Comparison of ENCODE assay signal across 8 cellular contexts in the genomic region with DNA sequence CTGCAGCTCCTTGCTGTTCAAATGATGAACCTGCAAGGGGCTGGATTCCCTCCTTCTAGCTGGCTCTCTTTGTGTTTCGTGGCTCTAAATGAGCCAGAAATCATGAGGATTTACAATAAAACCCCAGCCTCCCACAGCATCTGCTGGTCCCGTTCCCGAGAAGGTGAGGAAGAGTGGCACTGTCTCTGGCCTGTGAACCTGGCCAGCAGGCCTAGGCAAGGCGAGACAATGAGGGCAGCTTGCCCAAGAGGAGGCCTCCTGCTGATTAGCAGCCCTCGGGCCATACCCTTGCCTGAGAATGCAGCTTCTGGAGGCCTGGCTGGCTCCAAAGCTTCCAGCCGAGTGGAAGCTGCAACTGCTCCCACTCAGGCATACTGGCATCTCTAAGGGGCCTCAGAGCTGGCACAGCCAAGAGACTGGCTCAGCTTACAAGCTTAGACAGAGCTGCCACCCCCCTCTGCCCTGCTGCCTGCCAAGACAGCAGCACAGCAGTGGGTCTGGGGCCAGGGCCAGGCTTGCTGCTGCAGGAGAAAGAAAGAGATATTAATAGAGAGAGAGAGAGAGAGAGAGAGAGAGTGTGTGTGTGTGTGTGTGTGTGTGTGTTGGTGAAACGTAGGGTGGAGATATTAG.
DNase-seq lines count a peak whose midpoint lies in the region; ATAC-seq and TF ChIP-seq lines count a peak whose summit lies in the region.

No MANE protein-coding gene starts in this region.

- no peak overlapping the region for H2BK15ac ChIP-seq in mesendoderm (replicated peaks; ENCODE audit: low read depth)

- no CpG with 5 or more reads among the region's 7 CpGs for WGBS in mesendoderm (ENCODE audit: extremely low coverage, insufficient coverage, low lambda C conversion rate)

- H4K5ac ChIP-seq in mesendoderm (ENCODE audit: low read length) = no peak overlapping the region

- peak overlapping the region; percentile 11 for H3K56ac ChIP-seq in mesendoderm (ENCODE audit: low read length)

- DNase-seq in AG04449 (ENCODE audit: low read depth, low spot score) (no peak), NCI-H146 (lab: John Stamatoyannopoulos, UW) (peak; percentile 72), mesendoderm (peak; percentile 80), T-helper 1 cell (no peak), GM10248 (ENCODE audit: extremely low spot score) (no peak), germinal center (ENCODE audit: low spot score) (no peak)

- TF ChIP-seq CTCF in AG04449 (IDR thresholded peaks at IDR 0.05; ENCODE audit: insufficient read depth, low read length, missing control alignments) (no peak), GM10248 (IDR thresholded peaks at IDR 0.05; ENCODE audit: control extremely low read depth, extremely low read depth, low read depth, missing control alignments) (no peak)

- no peak overlapping the region for H3K4ac ChIP-seq in mesendoderm (ENCODE audit: low read depth, low read length)

- H3K27me3 ChIP-seq in mesendoderm (ENCODE audit: insufficient read depth, low read length, poor library complexity) = no peaks in the 10 kb centered on the region

- CTCF ChIA-PET in AG04449 (lab: Yijun Ruan, JAX) = interaction anchor here (0.7 to 4.5 kb wide), 45 partner anchors 10 to 556 kb away, joined by 3 to 42 read pairs (median 4); a partner anchor contains a TSS
- CTCF ChIA-PET in GM10248 (lab: Yijun Ruan, JAX) = interaction anchor here (0.6 to 10.2 kb wide), 48 partner anchors 8 to 550 kb away, joined by 3 to 176 read pairs (median 4); a partner anchor contains a TSS

- peak overlapping the region; percentile 19 for H3K4me3 ChIP-seq in AG04449 (ENCODE audit: low read depth, low read length)
- no peak overlapping the region for H3K4me3 ChIP-seq in mesendoderm (ENCODE audit: low read length)

- no peak overlapping the region for H2AK5ac ChIP-seq in mesendoderm (ENCODE audit: low read length)

- H3K9ac ChIP-seq in mesendoderm (ENCODE audit: low read length) = peak overlapping the region; percentile 20

- H2BK120ac ChIP-seq in mesendoderm (ENCODE audit: low read depth, low read length) = no peak overlapping the region

- H3K4me1 ChIP-seq in mesendoderm (ENCODE audit: control insufficient read depth, low read depth, low read length) = peaks cover 5% of the 10 kb centered on the region

- no peak overlapping the region for H3K23ac ChIP-seq in mesendoderm (ENCODE audit: low read length)

- no peak overlapping the region for H2BK5ac ChIP-seq in mesendoderm (ENCODE audit: low read length)

- no peaks in the 10 kb centered on the region for H3K79me1 ChIP-seq in mesendoderm (ENCODE audit: low read length)

- ATAC-seq in GM19397 (IDR thresholded peaks at IDR 0.05; ENCODE audit: unreplicated experiment) = no peak

- no peak overlapping the region for H3K18ac ChIP-seq in mesendoderm (ENCODE audit: low read length)

- no peak overlapping the region for H4K8ac ChIP-seq in mesendoderm (ENCODE audit: low read depth, low read length)

- POLR2A ChIA-PET in AG04449 (lab: Yijun Ruan, JAX) = interaction anchor here (0.7 to 2.0 kb wide), 5 partner anchors 46 to 564 kb away, joined by 3 to 4 read pairs (median 4); no protein-coding TSS in a partner anchor
- POLR2A ChIA-PET in GM10248 (lab: Yijun Ruan, JAX) = no interaction called here

- no peaks in the 10 kb centered on the region for H3K36me3 ChIP-seq in mesendoderm (ENCODE audit: control insufficient read depth, insufficient read depth, low read length)

- no peaks in the 10 kb centered on the region for H3K79me2 ChIP-seq in mesendoderm (ENCODE audit: control insufficient read depth, insufficient read depth, low read length)

- H3K4me2 ChIP-seq in mesendoderm (ENCODE audit: low read length) = no peak overlapping the region

- H3K27ac ChIP-seq in cingulate gyrus (ENCODE audit: low read depth, low read length) (peak overlapping the region; percentile 97), mesendoderm (ENCODE audit: low read depth, low read length) (peak overlapping the region; percentile 17)

Comparison
In these comparisons a context has a peak if more than half of its experiments do, and no peak if none do; other contexts are left out.
1. DNase-seq: peak in NCI-H146 (single experiment) and mesendoderm (single experiment); none in AG04449 (single experiment), T-helper 1 cell (0 of 5), GM10248 (single experiment) and germinal center (single experiment).